In the genomic region with DNA sequence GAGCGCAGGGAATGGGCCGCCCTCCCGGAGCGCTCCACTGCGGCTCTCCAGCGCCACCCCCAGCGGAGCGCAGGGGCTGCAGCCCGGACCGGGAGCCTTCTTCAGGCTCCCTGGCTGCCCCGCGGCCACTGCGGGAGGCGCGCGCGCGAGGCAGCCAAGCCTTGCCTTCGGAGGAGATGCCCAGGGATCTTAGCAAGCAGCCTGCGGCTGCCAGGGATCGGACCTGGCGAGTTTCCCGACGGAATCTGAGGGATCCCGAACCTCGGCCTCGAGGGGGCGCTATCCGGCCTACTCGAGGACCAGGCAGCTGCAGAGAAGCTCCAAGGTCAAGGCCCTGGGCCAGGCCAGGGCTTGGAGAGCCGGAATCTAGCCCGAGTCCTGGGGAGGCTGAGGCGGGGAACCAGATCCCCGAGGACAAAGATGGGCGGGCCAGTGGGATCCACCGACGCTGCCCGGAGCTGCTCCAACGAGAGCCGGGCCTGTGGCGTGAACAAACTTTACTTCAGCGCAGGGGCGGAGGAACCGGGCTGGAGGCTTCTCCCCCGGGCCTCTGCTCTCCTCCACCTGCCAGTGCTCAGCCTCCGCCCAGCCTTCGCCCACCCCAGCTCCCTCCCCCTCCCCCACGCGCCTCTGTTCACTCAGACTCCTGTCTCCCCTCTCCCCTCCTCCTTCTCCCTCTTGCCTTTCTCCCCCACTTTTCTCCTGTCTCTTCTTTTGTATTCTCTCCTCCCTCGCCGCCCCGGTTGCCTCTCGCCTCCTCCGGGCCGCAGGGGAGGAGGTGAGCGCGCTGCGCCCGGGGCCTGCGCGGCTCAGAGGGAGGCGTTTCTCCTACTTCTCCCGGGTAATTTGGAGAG, we compare ENCODE assay signal across 1 cellular context.
TF ChIP-seq lines count a peak whose summit lies in the region.

A gene (plus strand): TSS at position 567 of the 854 bp plus-strand sequence. CDS start 889 bp downstream, outside the sequence.

TF ChIP-seq in GM23338, 12 proteins besides CTCF, POLR2A, EP300 and RAD21 (continued from another document):
- TF ChIP-seq, protein P1, sequence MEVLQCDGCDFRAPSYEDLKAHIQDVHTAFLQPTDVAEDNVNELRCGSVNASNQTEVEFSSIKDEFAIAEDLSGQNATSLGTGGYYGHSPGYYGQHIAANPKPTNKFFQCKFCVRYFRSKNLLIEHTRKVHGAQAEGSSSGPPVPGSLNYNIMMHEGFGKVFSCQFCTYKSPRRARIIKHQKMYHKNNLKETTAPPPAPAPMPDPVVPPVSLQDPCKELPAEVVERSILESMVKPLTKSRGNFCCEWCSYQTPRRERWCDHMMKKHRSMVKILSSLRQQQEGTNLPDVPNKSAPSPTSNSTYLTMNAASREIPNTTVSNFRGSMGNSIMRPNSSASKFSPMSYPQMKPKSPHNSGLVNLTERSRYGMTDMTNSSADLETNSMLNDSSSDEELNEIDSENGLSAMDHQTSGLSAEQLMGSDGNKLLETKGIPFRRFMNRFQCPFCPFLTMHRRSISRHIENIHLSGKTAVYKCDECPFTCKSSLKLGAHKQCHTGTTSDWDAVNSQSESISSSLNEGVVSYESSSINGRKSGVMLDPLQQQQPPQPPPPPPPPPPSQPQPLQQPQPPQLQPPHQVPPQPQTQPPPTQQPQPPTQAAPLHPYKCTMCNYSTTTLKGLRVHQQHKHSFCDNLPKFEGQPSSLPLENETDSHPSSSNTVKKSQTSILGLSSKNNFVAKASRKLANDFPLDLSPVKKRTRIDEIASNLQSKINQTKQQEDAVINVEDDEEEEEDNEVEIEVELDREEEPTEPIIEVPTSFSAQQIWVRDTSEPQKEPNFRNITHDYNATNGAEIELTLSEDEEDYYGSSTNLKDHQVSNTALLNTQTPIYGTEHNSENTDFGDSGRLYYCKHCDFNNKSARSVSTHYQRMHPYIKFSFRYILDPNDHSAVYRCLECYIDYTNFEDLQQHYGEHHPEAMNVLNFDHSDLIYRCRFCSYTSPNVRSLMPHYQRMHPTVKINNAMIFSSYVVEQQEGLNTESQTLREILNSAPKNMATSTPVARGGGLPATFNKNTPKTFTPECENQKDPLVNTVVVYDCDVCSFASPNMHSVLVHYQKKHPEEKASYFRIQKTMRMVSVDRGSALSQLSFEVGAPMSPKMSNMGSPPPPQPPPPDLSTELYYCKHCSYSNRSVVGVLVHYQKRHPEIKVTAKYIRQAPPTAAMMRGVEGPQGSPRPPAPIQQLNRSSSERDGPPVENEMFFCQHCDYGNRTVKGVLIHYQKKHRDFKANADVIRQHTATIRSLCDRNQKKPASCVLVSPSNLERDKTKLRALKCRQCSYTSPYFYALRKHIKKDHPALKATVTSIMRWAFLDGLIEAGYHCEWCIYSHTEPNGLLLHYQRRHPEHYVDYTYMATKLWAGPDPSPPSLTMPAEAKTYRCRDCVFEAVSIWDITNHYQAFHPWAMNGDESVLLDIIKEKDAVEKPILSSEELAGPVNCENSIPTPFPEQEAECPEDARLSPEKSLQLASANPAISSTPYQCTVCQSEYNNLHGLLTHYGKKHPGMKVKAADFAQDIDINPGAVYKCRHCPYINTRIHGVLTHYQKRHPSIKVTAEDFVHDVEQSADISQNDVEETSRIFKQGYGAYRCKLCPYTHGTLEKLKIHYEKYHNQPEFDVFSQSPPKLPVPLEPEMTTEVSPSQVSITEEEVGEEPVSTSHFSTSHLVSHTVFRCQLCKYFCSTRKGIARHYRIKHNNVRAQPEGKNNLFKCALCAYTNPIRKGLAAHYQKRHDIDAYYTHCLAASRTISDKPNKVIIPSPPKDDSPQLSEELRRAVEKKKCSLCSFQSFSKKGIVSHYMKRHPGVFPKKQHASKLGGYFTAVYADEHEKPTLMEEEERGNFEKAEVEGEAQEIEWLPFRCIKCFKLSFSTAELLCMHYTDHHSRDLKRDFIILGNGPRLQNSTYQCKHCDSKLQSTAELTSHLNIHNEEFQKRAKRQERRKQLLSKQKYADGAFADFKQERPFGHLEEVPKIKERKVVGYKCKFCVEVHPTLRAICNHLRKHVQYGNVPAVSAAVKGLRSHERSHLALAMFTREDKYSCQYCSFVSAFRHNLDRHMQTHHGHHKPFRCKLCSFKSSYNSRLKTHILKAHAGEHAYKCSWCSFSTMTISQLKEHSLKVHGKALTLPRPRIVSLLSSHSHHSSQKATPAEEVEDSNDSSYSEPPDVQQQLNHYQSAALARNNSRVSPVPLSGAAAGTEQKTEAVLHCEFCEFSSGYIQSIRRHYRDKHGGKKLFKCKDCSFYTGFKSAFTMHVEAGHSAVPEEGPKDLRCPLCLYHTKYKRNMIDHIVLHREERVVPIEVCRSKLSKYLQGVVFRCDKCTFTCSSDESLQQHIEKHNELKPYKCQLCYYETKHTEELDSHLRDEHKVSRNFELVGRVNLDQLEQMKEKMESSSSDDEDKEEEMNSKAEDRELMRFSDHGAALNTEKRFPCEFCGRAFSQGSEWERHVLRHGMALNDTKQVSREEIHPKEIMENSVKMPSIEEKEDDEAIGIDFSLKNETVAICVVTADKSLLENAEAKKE (CRISPR knock-in tag; IDR thresholded peaks at IDR 0.05) = 0 out of 2 replicates have a peak, but pooled peaks have one; percentile 40
